In genomic region chr3:137808015-137808414, GRCh38 we compare ENCODE assay signal across 13 cellular contexts. TPM values are rescaled to one million over a fixed set of nuclear protein-coding genes. Genes with fewer than 3 reads are reported as not detected.
DNase-seq lines count a peak whose midpoint lies in the region; ATAC-seq and TF ChIP-seq lines count a peak whose summit lies in the region.
"Had no signal": no experiment of that assay in that cellular context is flagged by ENCODE, and none has a peak within 500 bp of the region (broad histone marks: within the 10 kb centered on the region; RNA-seq: fewer than 3 reads in every experiment).

No MANE protein-coding gene starts in this region.

- H4K20me1 ChIP-seq in GM23338 (replicated peaks; ENCODE audit: insufficient read depth) = no peaks in the 10 kb centered on the region
- H4K20me1 ChIP-seq in neural progenitor cell (ENCODE audit: low read depth) = no peaks in the 10 kb centered on the region
- H4K20me1 ChIP-seq: BLaER1 had no signal

- H3K4me3 Mint-ChIP-seq in GM23338 (no peak overlapping the region), WTC11 (no peak overlapping the region), neural progenitor cell (no peak overlapping the region), immature natural killer cell (no peak overlapping the region)
- H3K4me3 Mint-ChIP-seq: CD8-positive, alpha-beta memory T cell had no signal

- H3K4me1 Mint-ChIP-seq in GM23338 (peaks cover 36% of the 10 kb centered on the region), WTC11 (peaks cover 43% of the 10 kb centered on the region), neural progenitor cell (peaks cover 3% of the 10 kb centered on the region), immature natural killer cell (no peaks in the 10 kb centered on the region)
- H3K4me1 Mint-ChIP-seq: CD8-positive, alpha-beta memory T cell had no signal

- H3K36me3 Mint-ChIP-seq in GM23338 (ENCODE audit: low read depth) (no peaks in the 10 kb centered on the region), WTC11 (peaks cover 12% of the 10 kb centered on the region; the same call in 1 of the 2 replicates), neural progenitor cell (no peaks in the 10 kb centered on the region), immature natural killer cell (no peaks in the 10 kb centered on the region)
- H3K36me3 Mint-ChIP-seq: CD8-positive, alpha-beta memory T cell had no signal

- TF ChIP-seq CTCF in GM23338 (conservative IDR thresholded peaks at IDR 0.05; ENCODE audit: low read depth in 2 of 2) (no peak), WTC11 (IDR thresholded peaks at IDR 0.05) (no peak), neural progenitor cell (IDR thresholded peaks at IDR 0.05) (no peak)

- H3F3A ChIP-seq in GM23338 (replicated peaks; ENCODE audit: low read depth) (no peaks in the 10 kb centered on the region), neural progenitor cell (ENCODE audit: low read depth) (no peaks in the 10 kb centered on the region)

- H3K9me2 ChIP-seq in GM23338 (ENCODE audit: insufficient read depth) = peaks cover 11% of the 10 kb centered on the region

- H3K79me2 ChIP-seq in GM23338 (replicated peaks; ENCODE audit: insufficient read depth) = no peaks in the 10 kb centered on the region
- H3K79me2 ChIP-seq in neural progenitor cell (ENCODE audit: low read depth) = no peaks in the 10 kb centered on the region

- H3K4me1 ChIP-seq in GM23338 (ENCODE audit: insufficient read depth) = peaks cover 43% of the 10 kb centered on the region
- H3K4me1 ChIP-seq in neural progenitor cell = no peaks in the 10 kb centered on the region
- H3K4me1 ChIP-seq: A549, BLaER1 had no signal

- no peaks in the 10 kb centered on the region for H3K9me3 ChIP-seq in neural progenitor cell (ENCODE audit: low read depth)
- H3K9me3 ChIP-seq: A549, BLaER1 had no signal

- peak; percentile 34 for DNase-seq in GM23338 (ENCODE audit: low spot score)
- DNase-seq in WTC11 (ENCODE audit: low spot score) = no peak
- peak; percentile 80 for DNase-seq in islet precursor cell
- DNase-seq in neural progenitor cell (ENCODE audit: low spot score) = peak; percentile 29
- no peak for DNase-seq in COLO668 (lab: John Stamatoyannopoulos, UW; ENCODE audit: unreplicated experiment)
- no peak for DNase-seq in immature natural killer cell
- DNase-seq: AML-193; CD8-positive, alpha-beta memory T cell; DMS53; IMR-90 had no signal

- ATAC-seq in GM23338 = peak; percentile 78
- ATAC-seq in WTC11 = peak; percentile 65
- ATAC-seq in HG02973 (IDR thresholded peaks at IDR 0.05; ENCODE audit: unreplicated experiment) = no peak
- ATAC-seq: A549 had no signal

- peaks cover 10% of the 10 kb centered on the region; the same call in 2 of the 3 replicates for H3K9me3 Mint-ChIP-seq in GM23338
- peaks cover 28% of the 10 kb centered on the region for H3K9me3 Mint-ChIP-seq in WTC11
- H3K9me3 Mint-ChIP-seq in neural progenitor cell = no peaks in the 10 kb centered on the region
- H3K9me3 Mint-ChIP-seq in immature natural killer cell = peaks cover 0 to 6% (median 4%) of the 10 kb centered on the region in 6 donors

- CTCF ChIA-PET in WTC11 (lab: Charles Lee) = interaction anchor here (0.7 to 1.3 kb wide), 2 partner anchors 163 to 239 kb away, joined by 3 to 5 read pairs; no protein-coding TSS in a partner anchor

- no peaks in the 10 kb centered on the region for H3K27me3 ChIP-seq in GM23338 (ENCODE audit: insufficient read depth)
- no peaks in the 10 kb centered on the region for H3K27me3 ChIP-seq in neural progenitor cell
- H3K27me3 ChIP-seq: BLaER1 had no signal

- POLR2A ChIA-PET in WTC11 (lab: Charles Lee) = no interaction called here

- peaks cover 4% of the 10 kb centered on the region for H3K27me3 Mint-ChIP-seq in GM23338 (ENCODE audit: insufficient read depth, low read depth, poor library complexity)
- H3K27me3 Mint-ChIP-seq in WTC11 (ENCODE audit: low read depth) = no peaks in the 10 kb centered on the region
- peaks cover 5% of the 10 kb centered on the region for H3K27me3 Mint-ChIP-seq in neural progenitor cell (ENCODE audit: insufficient read depth, low read depth)
- peaks cover 0 to 3% (median 3%) of the 10 kb centered on the region in 3 donors for H3K27me3 Mint-ChIP-seq in immature natural killer cell (ENCODE audit: low read depth in 3 of 3)

- H3K9ac ChIP-seq in neural progenitor cell = no peak overlapping the region
- H3K9ac ChIP-seq: BLaER1 had no signal

- H2AFZ ChIP-seq in GM23338 (peak overlapping the region; percentile 94), neural progenitor cell (replicated peaks) (peak overlapping the region; percentile 67)

- H3K36me3 ChIP-seq in GM23338 (ENCODE audit: insufficient read depth) (no peaks in the 10 kb centered on the region; the same call in 1 of the 2 replicates), neural progenitor cell (no peaks in the 10 kb centered on the region)
- H3K36me3 ChIP-seq: BLaER1 had no signal

- no peak overlapping the region for H3K4me3 ChIP-seq in GM23338
- H3K4me3 ChIP-seq in neural progenitor cell = no peak overlapping the region
- H3K4me3 ChIP-seq: A549, BLaER1 had no signal

- H3K4me2 ChIP-seq in GM23338 (peak overlapping the region; percentile 55; the same call in 1 of the 2 replicates), neural progenitor cell (no peak overlapping the region)
- H3K4me2 ChIP-seq: A549, BLaER1 had no signal

- H3K27ac ChIP-seq in GM23338 (ENCODE audit: low read depth) = no peak overlapping the region; the same call in 1 of the 2 replicates
- H3K27ac ChIP-seq in neural progenitor cell = no peak overlapping the region
- H3K27ac ChIP-seq: A549, BLaER1 had no signal

- H3K27ac Mint-ChIP-seq in GM23338 (no peak overlapping the region), WTC11 (peak overlapping the region; percentile 67), neural progenitor cell (no peak overlapping the region), immature natural killer cell (no peak overlapping the region)
- H3K27ac Mint-ChIP-seq: CD8-positive, alpha-beta memory T cell had no signal

TF ChIP-seq in GM23338, 12 proteins besides CTCF, POLR2A, EP300 and RAD21 (continues in another document):
- TF ChIP-seq POLR2AphosphoS5 (IDR thresholded peaks at IDR 0.05; ENCODE audit: low read depth) (no peak), REST (IDR thresholded peaks at IDR 0.05; ENCODE audit: unreplicated experiment) (no peak), ZNF114 (CRISPR knock-in tag; IDR thresholded peaks at IDR 0.05) (no peak)

TF ChIP-seq in WTC11, 78 proteins besides CTCF, POLR2A, EP300 and RAD21 (continues in another document):
- TF ChIP-seq ZNF263 (CRISPR knock-in tag; IDR thresholded peaks at IDR 0.05; ENCODE audit: low read depth) = no peak
- TF ChIP-seq GTF2I (CRISPR knock-in tag; conservative IDR thresholded peaks at IDR 0.05) = no peak
- TF ChIP-seq ATF6 (CRISPR knock-in tag; IDR thresholded peaks at IDR 0.05) = no peak
- no peak for TF ChIP-seq SOX15 (CRISPR knock-in tag; IDR thresholded peaks at IDR 0.05)
- TF ChIP-seq ZNF396 (CRISPR knock-in tag; IDR thresholded peaks at IDR 0.05; ENCODE audit: borderline replicate concordance) = no peak
- TF ChIP-seq GRHL2 (CRISPR knock-in tag; IDR thresholded peaks at IDR 0.05; ENCODE audit: insufficient replicate concordance, severe bottlenecking) = no peak
- no peak for TF ChIP-seq KAT7 (CRISPR knock-in tag; IDR thresholded peaks at IDR 0.05; ENCODE audit: borderline replicate concordance)
- TF ChIP-seq STAT6 (CRISPR knock-in tag; conservative IDR thresholded peaks at IDR 0.05; ENCODE audit: low read depth) = no peak
- no peak for TF ChIP-seq GABPB1 (CRISPR knock-in tag; IDR thresholded peaks at IDR 0.05)
- no peak for TF ChIP-seq SP1 (CRISPR knock-in tag; conservative IDR thresholded peaks at IDR 0.05)
- TF ChIP-seq ESRRA (CRISPR knock-in tag; IDR thresholded peaks at IDR 0.05; ENCODE audit: borderline replicate concordance) = no peak

RNA-seq across cellular contexts. Expression of gene SOX14, which starts 43.9 kb away (rescaled TPM):
- 0.23 TPM in 1 of 2 replicates, not detected in the other for total RNA-seq in GM23338 (2014; rRNA removed; shearing (Covaris generic))
- polyA plus RNA-seq in GM23338 (2016; fragmentation: Nextera tagmentation; extraction: Ambion mirVana) = 0.39 TPM in 1 of 2 replicates, not detected in the other
- total RNA-seq in WTC11 (2021) = 0.34 to 0.78 TPM (median 0.70 TPM) in 3 replicates
- total RNA-seq in neural progenitor cell (ENCODE audit: low replicate concordance) = not detected in 2 replicates
- polyA plus RNA-seq in immature natural killer cell = not detected
- total RNA-seq: CD8-positive, alpha-beta memory T cell; IMR-90 had no signal
- polyA plus RNA-seq: A549; CD8-positive, alpha-beta memory T cell; IMR-90 had no signal

Comparison
In these comparisons a context has a peak if more than half of its experiments do, and no peak if none do; other contexts are left out.
1. DNase-seq: peak in GM23338 (single experiment), islet precursor cell (single experiment) and neural progenitor cell (single experiment); none in WTC11 (single experiment), COLO668 (single experiment) and immature natural killer cell (0 of 3).